ENCODE assay signal across 18 cellular contexts in genomic region chr6:136684483-136684882, GRCh38.
"Had no signal": no experiment of that assay in that cellular context is flagged by ENCODE, and none has a peak within 500 bp of the region (broad histone marks: within the 10 kb centered on the region; RNA-seq: fewer than 3 reads in every experiment).

No MANE protein-coding gene starts in this region.

- DNase-seq: activated CD4-positive, alpha-beta memory T cell treated with anti-CD3 and anti-CD28 coated beads, Interleukin-2, amount 10 ng/mL, durations not matched to agents 7 days and 5 days; activated CD4-positive, alpha-beta T cell treated with anti-CD3 and anti-CD28 coated beads for 48 hours; activated CD8-positive, alpha-beta memory T cell treated with anti-CD3 and anti-CD28 coated beads, Interleukin-2, amount 10 ng/mL, durations not matched to agents 7 days and 5 days; activated effector memory CD4-positive, alpha-beta T cell treated with anti-CD3 and anti-CD28 coated beads, Interleukin-2, amount 50 U/mL, for 16 hours; activated naive CD4-positive, alpha-beta T cell treated with anti-CD3 and anti-CD28 coated beads, Interleukin-2, amount 50 U/mL, for 16 hours; activated naive CD8-positive, alpha-beta T cell treated with anti-CD3 and anti-CD28 coated beads, Interleukin-2, amount 50 U/mL, for 24 hours; activated T-cell treated with anti-CD3 and anti-CD28 coated beads for 4 hours; caudate nucleus; effector CD4-positive, alpha-beta T cell; foreskin fibroblast; kidney; naive B cell; stimulated activated CD4-positive, alpha-beta T cell treated with anti-CD3 and anti-CD28 coated beads, Interleukin-2, amount 100 ng/mL, for 48 hours; stimulated activated CD8-positive, alpha-beta memory T cell treated with anti-CD3 and anti-CD28 coated beads, Interleukin-4, amount 100 ng/mL, for 48 hours; stimulated activated naive B cell treated with anti-CD40 and anti-IgM and Interleukin-4, amounts not matched to agents 10 μg/mL and 1 μg/mL and 100 μg/mL, for 72 hours had no signal

- H3K36me3 ChIP-seq: neural progenitor cell, tibial nerve had no signal

- H3K27ac ChIP-seq: neural progenitor cell, tibial nerve had no signal

- H3K4me2 ChIP-seq: neural progenitor cell had no signal

- H3K9ac ChIP-seq: neural progenitor cell had no signal

- H2AFZ ChIP-seq: neural progenitor cell had no signal

- H3K4me1 ChIP-seq: neural progenitor cell had no signal

- H3K9me3 ChIP-seq: tibial nerve had no signal

- H3K27me3 ChIP-seq: neural progenitor cell, tibial nerve had no signal

- H3K4me3 ChIP-seq: neural progenitor cell, tibial nerve had no signal

- ATAC-seq: activated CD8-positive, alpha-beta memory T cell treated with anti-CD3 and anti-CD28 coated beads, Interleukin-2, amount 10 ng/mL, durations not matched to agents 7 days and 5 days; activated naive CD8-positive, alpha-beta T cell treated with anti-CD3 and anti-CD28 coated beads, Interleukin-2, amount 50 U/mL, for 24 hours; left lobe of liver; stimulated activated naive B cell treated with anti-CD40 and anti-IgM and Interleukin-4, amounts not matched to agents 10 μg/mL and 1 μg/mL and 100 μg/mL, for 72 hours had no signal
